ENCODE assay signal across 1 cellular context in genomic region chr6:16260602-16261001, GRCh38. TPM values are rescaled to one million over a fixed set of nuclear protein-coding genes. Genes with fewer than 3 reads are reported as not detected.
"Had no signal": no experiment of that assay in that cellular context is flagged by ENCODE, and none has a peak within 500 bp of the region (broad histone marks: within the 10 kb centered on the region; RNA-seq: fewer than 3 reads in every experiment).

No MANE protein-coding gene starts in this region.

RNA-seq across cellular contexts. Expression of gene GMPR, which starts 22.2 kb away (rescaled TPM):
- total RNA-seq: HepG2 had no signal
- polyA plus RNA-seq: HepG2 had no signal
